33 cellular contexts compared by ENCODE assay signal in genomic region chr6:96727144-96727543, GRCh38.
"Had no signal": no experiment of that assay in that cellular context is flagged by ENCODE, and none has a peak within 500 bp of the region (broad histone marks: within the 10 kb centered on the region; RNA-seq: fewer than 3 reads in every experiment).

No MANE protein-coding gene starts in this region.

- FAIRE-seq: endometrium, endothelial cell of umbilical vein had no signal

- H3K4me1 ChIP-seq: adrenal gland, breast epithelium, colonic mucosa, esophagus squamous epithelium, gastroesophageal sphincter, heart right ventricle had no signal

- ATAC-seq: activated CD4-positive, alpha-beta T cell treated with anti-CD3 and anti-CD28 coated beads for 36 hours; activated CD8-positive, alpha-beta memory T cell treated with anti-CD3 and anti-CD28 coated beads, Interleukin-2, amount 10 ng/mL, durations not matched to agents 7 days and 5 days; activated CD8-positive, alpha-beta T cell treated with anti-CD3 and anti-CD28 coated beads, Interleukin-2, amount 10 ng/mL, durations not matched to agents 7 days and 5 days; activated naive CD8-positive, alpha-beta T cell treated with anti-CD3 and anti-CD28 coated beads, Interleukin-2, amount 50 U/mL, for 24 hours; body of pancreas; gastroesophageal sphincter; heart right ventricle had no signal

- H3K79me2 ChIP-seq: hepatocyte had no signal

- DNase-seq: activated CD4-positive, alpha-beta memory T cell treated with anti-CD3 and anti-CD28 coated beads for 36 hours; activated CD4-positive, alpha-beta T cell treated with anti-CD3 and anti-CD28 coated beads for 36 hours; activated CD4-positive, alpha-beta T cell treated with anti-CD3 and anti-CD28 coated beads, Interleukin-2, amount 10 ng/mL, durations not matched to agents 24 days and 14 days; activated CD4-positive, CD25-positive, alpha-beta regulatory T cell; activated CD4-positive, CD25-positive, alpha-beta regulatory T cell treated with anti-CD3 and anti-CD28 coated beads, Interleukin-2, amount 50 U/mL, for 72 hours; activated CD8-positive, alpha-beta memory T cell treated with anti-CD3 and anti-CD28 coated beads, Interleukin-2, amount 10 ng/mL, durations not matched to agents 7 days and 5 days; activated CD8-positive, alpha-beta memory T cell treated with anti-CD3 and anti-CD28 coated beads, Interleukin-2, amount 50 U/mL, for 4 hours; activated CD8-positive, alpha-beta T cell treated with anti-CD3 and anti-CD28 coated beads, Interleukin-2, amount 10 ng/mL, durations not matched to agents 7 days and 5 days; activated effector memory CD4-positive, alpha-beta T cell treated with anti-CD3 and anti-CD28 coated beads, Interleukin-2, amount 50 U/mL, for 16 hours; activated naive CD4-positive, alpha-beta T cell treated with anti-CD3 and anti-CD28 coated beads for 36 hours; activated naive CD8-positive, alpha-beta T cell treated with anti-CD3 and anti-CD28 coated beads for 36 hours; activated naive CD8-positive, alpha-beta T cell treated with anti-CD3 and anti-CD28 coated beads, Interleukin-2, amount 50 U/mL, for 24 hours; activated T-cell treated with anti-CD3 and anti-CD28 coated beads, Interleukin-2, amount 50 U/mL, for 1 hour; activated T-cell treated with anti-CD3 and anti-CD28 coated beads, Interleukin-2, amount 50 U/mL, for 48 hours; adrenal gland; amygdala; aorta; body of pancreas; central memory CD4-positive, alpha-beta T cell; cerebellar nuclear complex; colonic mucosa; effector CD8-positive, alpha-beta T cell; esophagus squamous epithelium; foreskin melanocyte; heart right ventricle; T1000 had no signal

- H2AFZ ChIP-seq: hepatocyte had no signal

- H3K4me2 ChIP-seq: hepatocyte had no signal

- H3K36me3 ChIP-seq: adrenal gland, breast epithelium, cardiac muscle cell, colonic mucosa, esophagus squamous epithelium, gastroesophageal sphincter, heart right ventricle had no signal

- H3K27ac ChIP-seq: adrenal gland, body of pancreas, breast epithelium, cardiac muscle cell, colonic mucosa, epithelial cell of prostate, esophagus squamous epithelium, gastroesophageal sphincter, heart right ventricle, hepatocyte had no signal

- H3K9me3 ChIP-seq: adrenal gland, body of pancreas, breast epithelium, colonic mucosa, esophagus squamous epithelium, gastroesophageal sphincter, heart right ventricle had no signal

- H3K27me3 ChIP-seq: adrenal gland, body of pancreas, breast epithelium, cardiac muscle cell, colonic mucosa, esophagus squamous epithelium, gastroesophageal sphincter, heart right ventricle, hepatocyte had no signal

- H3K4me3 ChIP-seq: adrenal gland, body of pancreas, breast epithelium, cardiac muscle cell, colonic mucosa, esophagus squamous epithelium, gastroesophageal sphincter, heart right ventricle, hepatocyte had no signal
